In genomic region chr10:98414578-98414931, GRCh38 we compare ENCODE assay signal across 9 cellular contexts. TPM values are rescaled to one million over a fixed set of nuclear protein-coding genes. Genes with fewer than 3 reads are reported as not detected.
A peak's percentile ranks its signal among the peaks of the same experiment; 100 is the strongest.
DNase-seq lines count a peak whose midpoint lies in the region; ATAC-seq lines count a peak whose summit lies in the region.
"Had no signal": no experiment of that assay in that cellular context is flagged by ENCODE, and none has a peak within 500 bp of the region (broad histone marks: within the 10 kb centered on the region; RNA-seq: fewer than 3 reads in every experiment).

No MANE protein-coding gene starts in this region.

- H3K9me3 ChIP-seq in HUES64 (ENCODE audit: insufficient read depth, low read depth, low read length) (no peaks in the 10 kb centered on the region), muscle layer of colon (ENCODE audit: low read length) (no peaks in the 10 kb centered on the region)

- peak overlapping the region; percentile 18 for H2AFZ ChIP-seq in ACC112 (ENCODE audit: low read length, unreplicated experiment)

- peaks cover 12% of the 10 kb centered on the region for H3K4me1 ChIP-seq in ACC112 (ENCODE audit: control insufficient read depth, insufficient read depth, low read length, unreplicated experiment)
- peaks cover 8% of the 10 kb centered on the region; the same call in 1 of the 2 replicates for H3K4me1 ChIP-seq in HUES64 (ENCODE audit: insufficient read depth, low read length)
- H3K4me1 ChIP-seq in muscle layer of colon (ENCODE audit: insufficient read depth, low read length): peaks cover 24% of the 10 kb centered on the region

- H3K27ac ChIP-seq in ACC112 (ENCODE audit: low read depth, low read length): no peak overlapping the region
- peak overlapping the region; percentile 66 for H3K27ac ChIP-seq in HUES64 (ENCODE audit: low read depth, low read length)
- H3K27ac ChIP-seq in cingulate gyrus (ENCODE audit: low read depth, low read length): peak overlapping the region; percentile 63
- H3K27ac ChIP-seq in muscle layer of colon (ENCODE audit: low read depth, low read length): peak overlapping the region; percentile 74

- no peak for DNase-seq in NCI-H146 treated with DMSO at 0.1 percent for 48 hours (lab: John Stamatoyannopoulos, UW; ENCODE audit: unreplicated experiment)
- no peak for DNase-seq in NCI-H524 (lab: John Stamatoyannopoulos, UW)
- no peak for DNase-seq in islet precursor cell
- DNase-seq: NCI-H187 had no signal

- H3K4me3 ChIP-seq in ACC112 (ENCODE audit: low read depth, low read length): peak overlapping the region; percentile 80
- H3K4me3 ChIP-seq in HUES64 (ENCODE audit: low read length): peak overlapping the region; percentile 63
- peak overlapping the region; percentile 62 to 84 for H3K4me3 ChIP-seq in muscle layer of colon (ENCODE audit: low read depth in 1 of 2, low read length in 2 of 2)

- H3K36me3 ChIP-seq in ACC112 (ENCODE audit: insufficient read depth, low read length) (no peaks in the 10 kb centered on the region), HUES64 (ENCODE audit: insufficient read depth, low read length) (peaks cover 5% of the 10 kb centered on the region), muscle layer of colon (ENCODE audit: insufficient read depth, low read length) (peaks cover 28% of the 10 kb centered on the region)

- peak overlapping the region; percentile 87 for H3K9ac ChIP-seq in HUES64 (ENCODE audit: low read depth, low read length)
- H3K9ac ChIP-seq in muscle layer of colon (ENCODE audit: low read length): peak overlapping the region; percentile 39

- H3K79me2 ChIP-seq in ACC112 (ENCODE audit: control insufficient read depth, insufficient read depth, low read length, unreplicated experiment): peaks cover 10% of the 10 kb centered on the region

- H3K27me3 ChIP-seq in ACC112 (ENCODE audit: insufficient read depth, low read length) (no peaks in the 10 kb centered on the region), HUES64 (ENCODE audit: insufficient read depth, low read length) (no peaks in the 10 kb centered on the region), muscle layer of colon (ENCODE audit: control insufficient read depth in 1 of 2, insufficient read depth in 2 of 2, low read length in 2 of 2) (no peaks in the 10 kb centered on the region)

- WGBS in HUES64: 57% methylated on average over 3 of the region's 3 CpGs

- no peak for ATAC-seq in GM18517 (IDR thresholded peaks at IDR 0.05; ENCODE audit: unreplicated experiment)

RNA-seq across cellular contexts. Expression of gene PYROXD2, which starts 0.4 kb away (rescaled TPM):
- 3.3 TPM for polyA plus RNA-seq in HUES64 (2013, experiment 1 of 2)
- 6.4 TPM for polyA plus RNA-seq in HUES64 (2013, experiment 2 of 2)

RNA-seq across cellular contexts. Expression of gene HPS1, which starts 32.2 kb away (rescaled TPM):
- 27.4 TPM for polyA plus RNA-seq in HUES64 (2013, experiment 1 of 2)
- polyA plus RNA-seq in HUES64 (2013, experiment 2 of 2): 29.8 TPM
